Comparison of ENCODE assay signal across 11 cellular contexts in the genomic region with DNA sequence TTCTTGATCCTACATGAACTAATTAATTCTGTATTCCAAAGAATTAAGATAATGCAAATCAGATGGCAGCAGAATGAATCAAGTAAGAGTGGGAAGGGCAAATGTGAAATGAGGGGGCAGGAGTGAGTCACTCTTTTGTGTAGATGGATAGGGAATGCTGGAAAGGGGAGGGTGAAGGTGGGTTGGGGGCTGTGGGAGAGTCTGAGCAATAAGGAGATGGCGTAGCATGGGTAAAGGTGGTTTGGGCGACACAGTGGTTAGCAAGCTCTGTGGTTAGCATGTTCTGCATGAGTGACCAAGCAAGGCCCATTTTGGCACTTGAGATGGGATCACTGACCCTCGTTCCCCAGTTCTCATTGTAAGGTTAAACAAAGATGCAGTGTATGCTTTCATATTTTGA. TPM values are rescaled to one million over a fixed set of nuclear protein-coding genes. Genes with fewer than 3 reads are reported as not detected.
DNase-seq lines count a peak whose midpoint lies in the region; ATAC-seq lines count a peak whose summit lies in the region.
"Had no signal": no experiment of that assay in that cellular context is flagged by ENCODE, and none has a peak within 500 bp of the region (broad histone marks: within the 10 kb centered on the region; RNA-seq: fewer than 3 reads in every experiment).

No MANE protein-coding gene starts in this region.

- H3K9me3 ChIP-seq in effector memory CD4-positive, alpha-beta T cell (ENCODE audit: control insufficient read depth, low read length) = no peaks in the 10 kb centered on the region

- H3K4me3 Mint-ChIP-seq in naive B cell = peak overlapping the region in 3 of 8 donors; percentile 48 to 75 (median 53)
- H3K4me3 Mint-ChIP-seq: mesothelial cell of epicardium had no signal

- peak overlapping the region in 1 of 6 donors; percentile 70 for H3K27ac Mint-ChIP-seq in naive B cell
- H3K27ac Mint-ChIP-seq: activated naive CD4-positive, alpha-beta T cell treated with anti-CD3 and anti-CD28 coated beads, Interleukin-2, amount 50 U/mL, for 72 hours; mesothelial cell of epicardium had no signal

- H3K4me1 Mint-ChIP-seq in naive B cell = peaks cover 31 to 54% (median 41%) of the 10 kb centered on the region in 3 donors

- H3K27me3 ChIP-seq in effector memory CD4-positive, alpha-beta T cell (replicated peaks; ENCODE audit: control insufficient read depth, insufficient read depth, low read length, poor library complexity, severe bottlenecking) = no peaks in the 10 kb centered on the region

- peaks cover 0 to 6% (median 2%) of the 10 kb centered on the region in 7 donors for H3K9me3 Mint-ChIP-seq in naive B cell

- no peaks in the 10 kb centered on the region for H3K27me3 Mint-ChIP-seq in naive B cell

- H3K4me1 ChIP-seq in effector memory CD4-positive, alpha-beta T cell (ENCODE audit: control insufficient read depth, insufficient read depth, low read length, poor library complexity, severe bottlenecking) = no peaks in the 10 kb centered on the region

- peaks cover 0 to 10% of the 10 kb centered on the region in 2 donors for H3K36me3 Mint-ChIP-seq in naive B cell

- ATAC-seq in GM18861 (IDR thresholded peaks at IDR 0.05; ENCODE audit: unreplicated experiment) (peak; percentile 81), GM21723 (IDR thresholded peaks at IDR 0.05; ENCODE audit: unreplicated experiment) (peak; percentile 74), HG03442 (IDR thresholded peaks at IDR 0.05; ENCODE audit: unreplicated experiment) (peak; percentile 71), naive B cell (ENCODE audit: low read depth in 2 of 2) (peak; percentile 48 to 64)

- DNase-seq in naive B cell = no peak
- no peak for DNase-seq in effector memory CD4-positive, alpha-beta T cell
- DNase-seq in activated CD8-positive, alpha-beta memory T cell treated with anti-CD3 and anti-CD28 coated beads, Interleukin-2, amount 50 U/mL, for 4 hours = no peak
- no peak for DNase-seq in activated CD8-positive, alpha-beta memory T cell treated with anti-CD3 and anti-CD28 coated beads for 24 hours
- DNase-seq in SK-N-DZ (ENCODE audit: low spot score) = no peak
- DNase-seq: MV-4-11 had no signal

- no peaks in the 10 kb centered on the region for H3K36me3 ChIP-seq in effector memory CD4-positive, alpha-beta T cell (ENCODE audit: control insufficient read depth, insufficient read depth, low read length)

- no peak overlapping the region for H3K27ac ChIP-seq in effector memory CD4-positive, alpha-beta T cell (ENCODE audit: insufficient read depth, low read length, poor library complexity, severe bottlenecking)

- H3K4me3 ChIP-seq in effector memory CD4-positive, alpha-beta T cell (ENCODE audit: insufficient read depth, low read depth, low read length, poor library complexity, severe bottlenecking) = no peak overlapping the region

RNA-seq across cellular contexts. Expression of gene GPD2, which starts 20.4 kb away (rescaled TPM):
- 10 to 100 TPM in 1 of 6 donors, 1 to 10 TPM in 5; 5.8 to 11.4 (median 7.5) TPM for polyA plus RNA-seq in naive B cell (ENCODE audit: low read depth in 6 of 6)
- 7.6 and 12.2 TPM in 2 replicates for polyA plus RNA-seq in SK-N-DZ (2014; cell fraction: cytosol; rRNA removed)
- 5.6 and 17.3 TPM in 2 replicates for polyA plus RNA-seq in SK-N-DZ (2014; cell fraction: nucleus; rRNA removed)
